ENCODE assay signal across 1 cellular context in the genomic region with DNA sequence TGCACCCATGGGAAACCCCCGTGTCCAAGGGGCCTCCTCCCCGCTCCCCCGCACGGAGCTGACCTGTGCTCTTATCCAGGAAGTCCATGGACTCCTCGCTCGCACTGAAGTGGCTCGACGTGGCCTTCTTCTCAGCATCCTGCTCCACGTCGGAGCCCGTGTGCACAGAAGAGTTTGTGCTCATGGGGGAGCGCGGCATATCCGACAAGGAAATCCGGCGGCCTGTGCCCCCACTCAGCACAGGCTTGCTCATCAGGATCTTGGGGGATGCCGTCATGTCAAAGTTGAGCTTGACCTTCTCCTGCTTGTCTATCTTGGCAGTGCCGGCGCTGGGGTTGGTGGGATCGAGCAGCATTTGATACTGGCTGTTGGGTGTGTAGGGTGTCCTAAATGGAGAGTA.
TF ChIP-seq lines count a peak whose summit lies in the region.

No MANE protein-coding gene starts in this region.

TF ChIP-seq in HepG2, 621 proteins besides CTCF, POLR2A, EP300 and RAD21:
- TF ChIP-seq, protein P1, sequence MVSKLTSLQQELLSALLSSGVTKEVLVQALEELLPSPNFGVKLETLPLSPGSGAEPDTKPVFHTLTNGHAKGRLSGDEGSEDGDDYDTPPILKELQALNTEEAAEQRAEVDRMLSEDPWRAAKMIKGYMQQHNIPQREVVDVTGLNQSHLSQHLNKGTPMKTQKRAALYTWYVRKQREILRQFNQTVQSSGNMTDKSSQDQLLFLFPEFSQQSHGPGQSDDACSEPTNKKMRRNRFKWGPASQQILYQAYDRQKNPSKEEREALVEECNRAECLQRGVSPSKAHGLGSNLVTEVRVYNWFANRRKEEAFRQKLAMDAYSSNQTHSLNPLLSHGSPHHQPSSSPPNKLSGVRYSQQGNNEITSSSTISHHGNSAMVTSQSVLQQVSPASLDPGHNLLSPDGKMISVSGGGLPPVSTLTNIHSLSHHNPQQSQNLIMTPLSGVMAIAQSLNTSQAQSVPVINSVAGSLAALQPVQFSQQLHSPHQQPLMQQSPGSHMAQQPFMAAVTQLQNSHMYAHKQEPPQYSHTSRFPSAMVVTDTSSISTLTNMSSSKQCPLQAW (CRISPR knock-in tag; IDR thresholded peaks at IDR 0.05) = peak; percentile 42; the same call in 1 of the 2 replicates
- 0 out of 2 replicates have a peak, but pooled peaks have one; percentile 27 for TF ChIP-seq ZNF572 (CRISPR knock-in tag; IDR thresholded peaks at IDR 0.05)
- no peak for TF ChIP-seq FOXC1 (CRISPR knock-in tag; IDR thresholded peaks at IDR 0.05; ENCODE audit: borderline replicate concordance)
- no peak for TF ChIP-seq ARID2 (CRISPR knock-in tag; IDR thresholded peaks at IDR 0.05; ENCODE audit: borderline replicate concordance)
- TF ChIP-seq ZBTB38 (CRISPR knock-in tag; IDR thresholded peaks at IDR 0.05) = peak; percentile 81; the same call in 1 of the 2 replicates
- no peak for TF ChIP-seq RBAK (CRISPR knock-in tag; IDR thresholded peaks at IDR 0.05)
- TF ChIP-seq, protein P2, sequence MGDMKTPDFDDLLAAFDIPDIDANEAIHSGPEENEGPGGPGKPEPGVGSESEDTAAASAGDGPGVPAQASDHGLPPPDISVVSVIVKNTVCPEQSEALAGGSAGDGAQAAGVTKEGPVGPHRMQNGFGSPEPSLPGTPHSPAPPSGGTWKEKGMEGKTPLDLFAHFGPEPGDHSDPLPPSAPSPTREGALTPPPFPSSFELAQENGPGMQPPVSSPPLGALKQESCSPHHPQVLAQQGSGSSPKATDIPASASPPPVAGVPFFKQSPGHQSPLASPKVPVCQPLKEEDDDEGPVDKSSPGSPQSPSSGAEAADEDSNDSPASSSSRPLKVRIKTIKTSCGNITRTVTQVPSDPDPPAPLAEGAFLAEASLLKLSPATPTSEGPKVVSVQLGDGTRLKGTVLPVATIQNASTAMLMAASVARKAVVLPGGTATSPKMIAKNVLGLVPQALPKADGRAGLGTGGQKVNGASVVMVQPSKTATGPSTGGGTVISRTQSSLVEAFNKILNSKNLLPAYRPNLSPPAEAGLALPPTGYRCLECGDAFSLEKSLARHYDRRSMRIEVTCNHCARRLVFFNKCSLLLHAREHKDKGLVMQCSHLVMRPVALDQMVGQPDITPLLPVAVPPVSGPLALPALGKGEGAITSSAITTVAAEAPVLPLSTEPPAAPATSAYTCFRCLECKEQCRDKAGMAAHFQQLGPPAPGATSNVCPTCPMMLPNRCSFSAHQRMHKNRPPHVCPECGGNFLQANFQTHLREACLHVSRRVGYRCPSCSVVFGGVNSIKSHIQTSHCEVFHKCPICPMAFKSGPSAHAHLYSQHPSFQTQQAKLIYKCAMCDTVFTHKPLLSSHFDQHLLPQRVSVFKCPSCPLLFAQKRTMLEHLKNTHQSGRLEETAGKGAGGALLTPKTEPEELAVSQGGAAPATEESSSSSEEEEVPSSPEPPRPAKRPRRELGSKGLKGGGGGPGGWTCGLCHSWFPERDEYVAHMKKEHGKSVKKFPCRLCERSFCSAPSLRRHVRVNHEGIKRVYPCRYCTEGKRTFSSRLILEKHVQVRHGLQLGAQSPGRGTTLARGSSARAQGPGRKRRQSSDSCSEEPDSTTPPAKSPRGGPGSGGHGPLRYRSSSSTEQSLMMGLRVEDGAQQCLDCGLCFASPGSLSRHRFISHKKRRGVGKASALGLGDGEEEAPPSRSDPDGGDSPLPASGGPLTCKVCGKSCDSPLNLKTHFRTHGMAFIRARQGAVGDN (CRISPR knock-in tag; IDR thresholded peaks at IDR 0.05) = peak; percentile 51
- TF ChIP-seq ZNF230 (CRISPR knock-in tag; IDR thresholded peaks at IDR 0.05) = peak; percentile 28; the same call in 1 of the 2 replicates
- TF ChIP-seq TEAD3 (CRISPR knock-in tag; optimal IDR thresholded peaks at IDR 0.05; ENCODE audit: borderline replicate concordance) = peak; percentile 8
- peak; percentile 31; the same call in 1 of the 2 replicates for TF ChIP-seq MTA1 (CRISPR knock-in tag; IDR thresholded peaks at IDR 0.05; ENCODE audit: borderline replicate concordance)
- TF ChIP-seq, protein P3, sequence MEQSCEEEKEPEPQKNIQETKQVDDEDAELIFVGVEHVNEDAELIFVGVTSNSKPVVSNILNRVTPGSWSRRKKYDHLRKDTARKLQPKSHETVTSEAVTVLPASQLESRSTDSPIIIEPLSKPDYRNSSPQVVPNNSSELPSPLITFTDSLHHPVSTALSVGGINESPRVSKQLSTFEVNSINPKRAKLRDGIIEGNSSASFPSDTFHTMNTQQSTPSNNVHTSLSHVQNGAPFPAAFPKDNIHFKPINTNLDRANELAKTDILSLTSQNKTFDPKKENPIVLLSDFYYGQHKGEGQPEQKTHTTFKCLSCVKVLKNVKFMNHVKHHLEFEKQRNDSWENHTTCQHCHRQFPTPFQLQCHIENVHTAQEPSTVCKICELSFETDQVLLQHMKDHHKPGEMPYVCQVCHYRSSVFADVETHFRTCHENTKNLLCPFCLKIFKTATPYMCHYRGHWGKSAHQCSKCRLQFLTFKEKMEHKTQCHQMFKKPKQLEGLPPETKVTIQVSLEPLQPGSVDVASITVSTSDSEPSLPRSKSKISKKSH (CRISPR knock-in tag; IDR thresholded peaks at IDR 0.05; ENCODE audit: borderline replicate concordance) = 0 out of 2 replicates have a peak, but pooled peaks have one; percentile 58
- TF ChIP-seq RXRA (CRISPR knock-in tag; IDR thresholded peaks at IDR 0.05) = peak; percentile 34; the same call in 1 of the 2 replicates
- TF ChIP-seq ZNF343 (CRISPR knock-in tag; IDR thresholded peaks at IDR 0.05) = 0 out of 2 replicates have a peak, but pooled peaks have one; percentile 26
- no peak for TF ChIP-seq CREB1 (IDR thresholded peaks at IDR 0.05)
- no peak for TF ChIP-seq CREB1 (CRISPR knock-in tag; IDR thresholded peaks at IDR 0.05)
- TF ChIP-seq ZNF768 (CRISPR knock-in tag; IDR thresholded peaks at IDR 0.05) = peak; percentile 37; the same call in 1 of the 2 replicates
- TF ChIP-seq AGO1 (IDR thresholded peaks at IDR 0.05; ENCODE audit: low read depth, low read length, poor library complexity, severe bottlenecking) = peak; percentile 33
- TF ChIP-seq ZNF709 (CRISPR knock-in tag; IDR thresholded peaks at IDR 0.05) = no peak
- TF ChIP-seq AGO2 (optimal IDR thresholded peaks at IDR 0.05; ENCODE audit: low read depth, low read length) = peak; percentile 85
- TF ChIP-seq RBM22 (optimal IDR thresholded peaks at IDR 0.05; ENCODE audit: low read length) = peak; percentile 94
TF ChIP-seq in HepG2: peak in this region for 14.
